In the genomic region with DNA sequence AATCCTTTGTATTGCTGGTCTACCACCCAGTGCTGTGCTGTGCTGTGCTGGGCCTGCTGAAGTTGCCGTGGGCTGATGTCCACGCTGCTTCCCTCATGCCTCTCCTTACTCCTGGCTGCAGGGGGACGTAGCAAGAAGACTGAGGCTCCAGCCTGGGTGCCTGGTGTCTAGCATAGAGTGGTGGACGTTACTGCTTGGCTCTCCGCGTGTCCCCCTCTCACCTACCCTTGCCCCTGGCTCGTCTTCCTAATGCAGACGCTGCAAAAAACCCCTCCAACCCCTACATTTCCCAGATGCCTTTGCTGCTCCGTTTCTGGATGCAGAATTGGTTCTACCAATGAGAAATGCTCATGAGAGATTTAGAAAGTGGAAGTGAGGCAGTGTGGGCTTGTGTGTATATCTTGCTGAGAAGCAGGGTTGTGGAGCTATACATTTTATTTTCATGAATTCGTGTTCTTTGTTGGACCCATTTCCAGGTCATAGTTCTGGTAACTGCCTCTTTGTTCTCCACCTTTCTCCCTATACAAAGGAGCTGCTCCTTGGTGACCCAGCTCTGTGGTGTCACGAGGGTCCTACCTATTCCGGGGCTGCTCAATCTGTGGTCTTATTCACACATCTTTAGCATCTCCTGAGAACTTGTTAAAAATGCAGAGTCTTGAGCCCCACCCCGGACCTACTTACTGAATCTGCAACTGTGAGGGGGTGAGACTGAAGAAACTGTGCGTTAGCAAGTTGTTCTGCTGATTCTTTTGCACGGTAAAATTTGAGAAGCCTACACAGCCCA, we compare ENCODE assay signal across 1 cellular context.
TF ChIP-seq lines count a peak whose summit lies in the region.

No MANE protein-coding gene starts in this region.

TF ChIP-seq in GM12878, 131 proteins besides CTCF, POLR2A, EP300 and RAD21 (continued from another document and continues in another):
- no peak for TF ChIP-seq TCF3 (IDR thresholded peaks at IDR 0.05; ENCODE audit: borderline replicate concordance, insufficient read depth, low read depth, low read length)
- no peak for TF ChIP-seq NRF1 (conservative IDR thresholded peaks at IDR 0.05; ENCODE audit: low read depth, low read length)
- TF ChIP-seq RFX5 (IDR thresholded peaks at IDR 0.05; ENCODE audit: low read depth, low read length) = no peak
- no peak for TF ChIP-seq ZNF622 (IDR thresholded peaks at IDR 0.05)
- TF ChIP-seq ATF7 (IDR thresholded peaks at IDR 0.05; ENCODE audit: low read depth) = no peak; the same call in 1 of the 2 replicates
- TF ChIP-seq BCL11A (IDR thresholded peaks at IDR 0.05; ENCODE audit: low read depth, low read length) = no peak
- TF ChIP-seq PML (IDR thresholded peaks at IDR 0.05; ENCODE audit: low read length) = peak; percentile 69; the same call in 1 of the 2 replicates
- TF ChIP-seq, protein P1, sequence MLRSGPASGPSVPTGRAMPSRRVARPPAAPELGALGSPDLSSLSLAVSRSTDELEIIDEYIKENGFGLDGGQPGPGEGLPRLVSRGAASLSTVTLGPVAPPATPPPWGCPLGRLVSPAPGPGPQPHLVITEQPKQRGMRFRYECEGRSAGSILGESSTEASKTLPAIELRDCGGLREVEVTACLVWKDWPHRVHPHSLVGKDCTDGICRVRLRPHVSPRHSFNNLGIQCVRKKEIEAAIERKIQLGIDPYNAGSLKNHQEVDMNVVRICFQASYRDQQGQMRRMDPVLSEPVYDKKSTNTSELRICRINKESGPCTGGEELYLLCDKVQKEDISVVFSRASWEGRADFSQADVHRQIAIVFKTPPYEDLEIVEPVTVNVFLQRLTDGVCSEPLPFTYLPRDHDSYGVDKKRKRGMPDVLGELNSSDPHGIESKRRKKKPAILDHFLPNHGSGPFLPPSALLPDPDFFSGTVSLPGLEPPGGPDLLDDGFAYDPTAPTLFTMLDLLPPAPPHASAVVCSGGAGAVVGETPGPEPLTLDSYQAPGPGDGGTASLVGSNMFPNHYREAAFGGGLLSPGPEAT (IDR thresholded peaks at IDR 0.05; ENCODE audit: low read depth) = no peak; the same call in 1 of the 2 replicates
- no peak; the same call in 1 of the 2 replicates for TF ChIP-seq RAD51 (IDR thresholded peaks at IDR 0.05)
- TF ChIP-seq BMI1 (IDR thresholded peaks at IDR 0.05; ENCODE audit: borderline replicate concordance) = no peak
- no peak for TF ChIP-seq ZBED1 (IDR thresholded peaks at IDR 0.05; ENCODE audit: borderline replicate concordance)
- TF ChIP-seq, protein P2, sequence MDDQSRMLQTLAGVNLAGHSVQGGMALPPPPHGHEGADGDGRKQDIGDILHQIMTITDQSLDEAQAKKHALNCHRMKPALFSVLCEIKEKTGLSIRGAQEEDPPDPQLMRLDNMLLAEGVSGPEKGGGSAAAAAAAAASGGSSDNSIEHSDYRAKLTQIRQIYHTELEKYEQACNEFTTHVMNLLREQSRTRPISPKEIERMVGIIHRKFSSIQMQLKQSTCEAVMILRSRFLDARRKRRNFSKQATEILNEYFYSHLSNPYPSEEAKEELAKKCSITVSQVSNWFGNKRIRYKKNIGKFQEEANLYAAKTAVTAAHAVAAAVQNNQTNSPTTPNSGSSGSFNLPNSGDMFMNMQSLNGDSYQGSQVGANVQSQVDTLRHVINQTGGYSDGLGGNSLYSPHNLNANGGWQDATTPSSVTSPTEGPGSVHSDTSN (IDR thresholded peaks at IDR 0.05; ENCODE audit: insufficient replicate concordance, low read depth, low read length) = no peak
- no peak for TF ChIP-seq CBX5 (IDR thresholded peaks at IDR 0.05; ENCODE audit: low read depth)
- no peak for TF ChIP-seq ZSCAN29 (IDR thresholded peaks at IDR 0.05)
- no peak for TF ChIP-seq RBBP5 (conservative IDR thresholded peaks at IDR 0.05)
- peak; percentile 58; the same call in 1 of the 2 replicates for TF ChIP-seq IKZF1 (conservative IDR thresholded peaks at IDR 0.05)
- no peak for TF ChIP-seq STAT3 (IDR thresholded peaks at IDR 0.05; ENCODE audit: low read depth, low read length)
- TF ChIP-seq, protein P3, sequence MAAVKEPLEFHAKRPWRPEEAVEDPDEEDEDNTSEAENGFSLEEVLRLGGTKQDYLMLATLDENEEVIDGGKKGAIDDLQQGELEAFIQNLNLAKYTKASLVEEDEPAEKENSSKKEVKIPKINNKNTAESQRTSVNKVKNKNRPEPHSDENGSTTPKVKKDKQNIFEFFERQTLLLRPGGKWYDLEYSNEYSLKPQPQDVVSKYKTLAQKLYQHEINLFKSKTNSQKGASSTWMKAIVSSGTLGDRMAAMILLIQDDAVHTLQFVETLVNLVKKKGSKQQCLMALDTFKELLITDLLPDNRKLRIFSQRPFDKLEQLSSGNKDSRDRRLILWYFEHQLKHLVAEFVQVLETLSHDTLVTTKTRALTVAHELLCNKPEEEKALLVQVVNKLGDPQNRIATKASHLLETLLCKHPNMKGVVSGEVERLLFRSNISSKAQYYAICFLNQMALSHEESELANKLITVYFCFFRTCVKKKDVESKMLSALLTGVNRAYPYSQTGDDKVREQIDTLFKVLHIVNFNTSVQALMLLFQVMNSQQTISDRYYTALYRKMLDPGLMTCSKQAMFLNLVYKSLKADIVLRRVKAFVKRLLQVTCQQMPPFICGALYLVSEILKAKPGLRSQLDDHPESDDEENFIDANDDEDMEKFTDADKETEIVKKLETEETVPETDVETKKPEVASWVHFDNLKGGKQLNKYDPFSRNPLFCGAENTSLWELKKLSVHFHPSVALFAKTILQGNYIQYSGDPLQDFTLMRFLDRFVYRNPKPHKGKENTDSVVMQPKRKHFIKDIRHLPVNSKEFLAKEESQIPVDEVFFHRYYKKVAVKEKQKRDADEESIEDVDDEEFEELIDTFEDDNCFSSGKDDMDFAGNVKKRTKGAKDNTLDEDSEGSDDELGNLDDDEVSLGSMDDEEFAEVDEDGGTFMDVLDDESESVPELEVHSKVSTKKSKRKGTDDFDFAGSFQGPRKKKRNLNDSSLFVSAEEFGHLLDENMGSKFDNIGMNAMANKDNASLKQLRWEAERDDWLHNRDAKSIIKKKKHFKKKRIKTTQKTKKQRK (IDR thresholded peaks at IDR 0.05; ENCODE audit: low read depth, low read length) = no peak
- peak; percentile 60 for TF ChIP-seq RUNX3 (IDR thresholded peaks at IDR 0.05; ENCODE audit: low read length)
- TF ChIP-seq CBFB (IDR thresholded peaks at IDR 0.05; ENCODE audit: low read depth) = no peak
- no peak for TF ChIP-seq ZNF274 (IDR thresholded peaks at IDR 0.05; ENCODE audit: insufficient read depth, insufficient read length)
- TF ChIP-seq, protein P4, sequence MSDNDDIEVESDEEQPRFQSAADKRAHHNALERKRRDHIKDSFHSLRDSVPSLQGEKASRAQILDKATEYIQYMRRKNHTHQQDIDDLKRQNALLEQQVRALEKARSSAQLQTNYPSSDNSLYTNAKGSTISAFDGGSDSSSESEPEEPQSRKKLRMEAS (IDR thresholded peaks at IDR 0.05; ENCODE audit: low read depth, low read length) = no peak
- TF ChIP-seq SMARCA5 (IDR thresholded peaks at IDR 0.05) = 0 out of 2 replicates have a peak, but pooled peaks have one; percentile 22
- no peak for TF ChIP-seq SREBF2 (IDR thresholded peaks at IDR 0.05; ENCODE audit: low read length)
- no peak for TF ChIP-seq SREBF1 (IDR thresholded peaks at IDR 0.05; ENCODE audit: low read length)
- TF ChIP-seq MTA3 (IDR thresholded peaks at IDR 0.05; ENCODE audit: borderline replicate concordance, low read length) = no peak
- TF ChIP-seq MYB (IDR thresholded peaks at IDR 0.05; ENCODE audit: borderline replicate concordance, low read depth, low read length) = no peak
- TF ChIP-seq CBX3 (IDR thresholded peaks at IDR 0.05; ENCODE audit: borderline replicate concordance, low read depth) = no peak
- no peak for TF ChIP-seq MTA2 (IDR thresholded peaks at IDR 0.05; ENCODE audit: low read depth)
- TF ChIP-seq CHD4 (IDR thresholded peaks at IDR 0.05) = no peak
- no peak for TF ChIP-seq TARDBP (IDR thresholded peaks at IDR 0.05; ENCODE audit: borderline replicate concordance)
- no peak for TF ChIP-seq TCF12 (IDR thresholded peaks at IDR 0.05; ENCODE audit: low read depth, low read length)
- TF ChIP-seq JUND (IDR thresholded peaks at IDR 0.05; ENCODE audit: low read depth, low read length) = peak; percentile 67; the same call in 1 of the 2 replicates
- no peak for TF ChIP-seq MXI1 (IDR thresholded peaks at IDR 0.05; ENCODE audit: low read depth, low read length)
- no peak for TF ChIP-seq PAX5 (IDR thresholded peaks at IDR 0.05; ENCODE audit: borderline replicate concordance, low read depth, low read length)
- no peak for TF ChIP-seq SMC3 (IDR thresholded peaks at IDR 0.05; ENCODE audit: borderline replicate concordance, low read length)
- no peak for TF ChIP-seq EZH2 (IDR thresholded peaks at IDR 0.05; ENCODE audit: borderline replicate concordance, control insufficient read depth, low read depth, low read length)
- peak; percentile 39; the same call in 1 of the 2 replicates for TF ChIP-seq POLR2AphosphoS2 (IDR thresholded peaks at IDR 0.05; ENCODE audit: low read depth, low read length)
- peak; percentile 57; the same call in 1 of the 2 replicates for TF ChIP-seq NBN (IDR thresholded peaks at IDR 0.05)
- no peak for TF ChIP-seq ZZZ3 (IDR thresholded peaks at IDR 0.05; ENCODE audit: control insufficient read depth, insufficient read length, low read depth)
- TF ChIP-seq, protein P5, sequence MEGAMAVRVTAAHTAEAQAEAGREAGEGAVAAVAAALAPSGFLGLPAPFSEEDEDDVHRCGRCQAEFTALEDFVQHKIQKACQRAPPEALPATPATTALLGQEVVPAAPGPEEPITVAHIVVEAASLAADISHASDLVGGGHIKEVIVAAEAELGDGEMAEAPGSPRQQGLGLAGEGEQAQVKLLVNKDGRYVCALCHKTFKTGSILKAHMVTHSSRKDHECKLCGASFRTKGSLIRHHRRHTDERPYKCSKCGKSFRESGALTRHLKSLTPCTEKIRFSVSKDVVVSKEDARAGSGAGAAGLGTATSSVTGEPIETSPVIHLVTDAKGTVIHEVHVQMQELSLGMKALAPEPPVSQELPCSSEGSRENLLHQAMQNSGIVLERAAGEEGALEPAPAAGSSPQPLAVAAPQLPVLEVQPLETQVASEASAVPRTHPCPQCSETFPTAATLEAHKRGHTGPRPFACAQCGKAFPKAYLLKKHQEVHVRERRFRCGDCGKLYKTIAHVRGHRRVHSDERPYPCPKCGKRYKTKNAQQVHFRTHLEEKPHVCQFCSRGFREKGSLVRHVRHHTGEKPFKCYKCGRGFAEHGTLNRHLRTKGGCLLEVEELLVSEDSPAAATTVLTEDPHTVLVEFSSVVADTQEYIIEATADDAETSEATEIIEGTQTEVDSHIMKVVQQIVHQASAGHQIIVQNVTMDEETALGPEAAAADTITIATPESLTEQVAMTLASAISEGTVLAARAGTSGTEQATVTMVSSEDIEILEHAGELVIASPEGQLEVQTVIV (IDR thresholded peaks at IDR 0.05; ENCODE audit: borderline replicate concordance, partially characterized antibody) = no peak
- no peak for TF ChIP-seq BRCA1 (IDR thresholded peaks at IDR 0.05; ENCODE audit: low read depth, low read length)
- TF ChIP-seq HDGF (IDR thresholded peaks at IDR 0.05) = 0 out of 2 replicates have a peak, but pooled peaks have one; percentile 43
- no peak for TF ChIP-seq MEF2A (IDR thresholded peaks at IDR 0.05; ENCODE audit: insufficient read depth, low read depth, low read length)
- TF ChIP-seq SRF (IDR thresholded peaks at IDR 0.05; ENCODE audit: low read depth in 2 of 2, low read length in 2 of 2) = no peak
- TF ChIP-seq PAX8 (IDR thresholded peaks at IDR 0.05) = no peak
- TF ChIP-seq SP1 (IDR thresholded peaks at IDR 0.05; ENCODE audit: low read depth, low read length) = no peak
- no peak for TF ChIP-seq KAT2A (conservative IDR thresholded peaks at IDR 0.05; ENCODE audit: control insufficient read depth, low read depth, low read length)
- TF ChIP-seq, protein P6, sequence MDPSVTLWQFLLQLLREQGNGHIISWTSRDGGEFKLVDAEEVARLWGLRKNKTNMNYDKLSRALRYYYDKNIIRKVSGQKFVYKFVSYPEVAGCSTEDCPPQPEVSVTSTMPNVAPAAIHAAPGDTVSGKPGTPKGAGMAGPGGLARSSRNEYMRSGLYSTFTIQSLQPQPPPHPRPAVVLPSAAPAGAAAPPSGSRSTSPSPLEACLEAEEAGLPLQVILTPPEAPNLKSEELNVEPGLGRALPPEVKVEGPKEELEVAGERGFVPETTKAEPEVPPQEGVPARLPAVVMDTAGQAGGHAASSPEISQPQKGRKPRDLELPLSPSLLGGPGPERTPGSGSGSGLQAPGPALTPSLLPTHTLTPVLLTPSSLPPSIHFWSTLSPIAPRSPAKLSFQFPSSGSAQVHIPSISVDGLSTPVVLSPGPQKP (IDR thresholded peaks at IDR 0.05; ENCODE audit: low read depth, low read length) = no peak
- no peak for TF ChIP-seq ZNF217 (IDR thresholded peaks at IDR 0.05)
- TF ChIP-seq STAT1 (conservative IDR thresholded peaks at IDR 0.05) = no peak
- no peak for TF ChIP-seq TCF7 (IDR thresholded peaks at IDR 0.05; ENCODE audit: borderline replicate concordance)
- TF ChIP-seq, protein P7, sequence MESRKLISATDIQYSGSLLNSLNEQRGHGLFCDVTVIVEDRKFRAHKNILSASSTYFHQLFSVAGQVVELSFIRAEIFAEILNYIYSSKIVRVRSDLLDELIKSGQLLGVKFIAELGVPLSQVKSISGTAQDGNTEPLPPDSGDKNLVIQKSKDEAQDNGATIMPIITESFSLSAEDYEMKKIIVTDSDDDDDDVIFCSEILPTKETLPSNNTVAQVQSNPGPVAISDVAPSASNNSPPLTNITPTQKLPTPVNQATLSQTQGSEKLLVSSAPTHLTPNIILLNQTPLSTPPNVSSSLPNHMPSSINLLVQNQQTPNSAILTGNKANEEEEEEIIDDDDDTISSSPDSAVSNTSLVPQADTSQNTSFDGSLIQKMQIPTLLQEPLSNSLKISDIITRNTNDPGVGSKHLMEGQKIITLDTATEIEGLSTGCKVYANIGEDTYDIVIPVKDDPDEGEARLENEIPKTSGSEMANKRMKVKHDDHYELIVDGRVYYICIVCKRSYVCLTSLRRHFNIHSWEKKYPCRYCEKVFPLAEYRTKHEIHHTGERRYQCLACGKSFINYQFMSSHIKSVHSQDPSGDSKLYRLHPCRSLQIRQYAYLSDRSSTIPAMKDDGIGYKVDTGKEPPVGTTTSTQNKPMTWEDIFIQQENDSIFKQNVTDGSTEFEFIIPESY (IDR thresholded peaks at IDR 0.05) = no peak
- TF ChIP-seq GATAD2B (conservative IDR thresholded peaks at IDR 0.05; ENCODE audit: low read depth) = no peak
- TF ChIP-seq ESRRA (IDR thresholded peaks at IDR 0.05; ENCODE audit: low read length) = no peak
- TF ChIP-seq KLF5 (IDR thresholded peaks at IDR 0.05; ENCODE audit: partially characterized antibody) = peak; percentile 71
- TF ChIP-seq HCFC1 (IDR thresholded peaks at IDR 0.05; ENCODE audit: low read length) = peak; percentile 37
- TF ChIP-seq, protein P8, sequence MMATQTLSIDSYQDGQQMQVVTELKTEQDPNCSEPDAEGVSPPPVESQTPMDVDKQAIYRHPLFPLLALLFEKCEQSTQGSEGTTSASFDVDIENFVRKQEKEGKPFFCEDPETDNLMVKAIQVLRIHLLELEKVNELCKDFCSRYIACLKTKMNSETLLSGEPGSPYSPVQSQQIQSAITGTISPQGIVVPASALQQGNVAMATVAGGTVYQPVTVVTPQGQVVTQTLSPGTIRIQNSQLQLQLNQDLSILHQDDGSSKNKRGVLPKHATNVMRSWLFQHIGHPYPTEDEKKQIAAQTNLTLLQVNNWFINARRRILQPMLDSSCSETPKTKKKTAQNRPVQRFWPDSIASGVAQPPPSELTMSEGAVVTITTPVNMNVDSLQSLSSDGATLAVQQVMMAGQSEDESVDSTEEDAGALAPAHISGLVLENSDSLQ (IDR thresholded peaks at IDR 0.05) = no peak
- peak; percentile 47; the same call in 1 of the 2 replicates for TF ChIP-seq IRF4 (IDR thresholded peaks at IDR 0.05; ENCODE audit: low read depth, low read length)
- TF ChIP-seq NR2C1 (IDR thresholded peaks at IDR 0.05) = no peak
- peak; percentile 72 for TF ChIP-seq SPI1 (IDR thresholded peaks at IDR 0.05; ENCODE audit: borderline replicate concordance, insufficient read depth, low read depth, low read length)
